ENCODE assay signal across 32 cellular contexts in the genomic region with DNA sequence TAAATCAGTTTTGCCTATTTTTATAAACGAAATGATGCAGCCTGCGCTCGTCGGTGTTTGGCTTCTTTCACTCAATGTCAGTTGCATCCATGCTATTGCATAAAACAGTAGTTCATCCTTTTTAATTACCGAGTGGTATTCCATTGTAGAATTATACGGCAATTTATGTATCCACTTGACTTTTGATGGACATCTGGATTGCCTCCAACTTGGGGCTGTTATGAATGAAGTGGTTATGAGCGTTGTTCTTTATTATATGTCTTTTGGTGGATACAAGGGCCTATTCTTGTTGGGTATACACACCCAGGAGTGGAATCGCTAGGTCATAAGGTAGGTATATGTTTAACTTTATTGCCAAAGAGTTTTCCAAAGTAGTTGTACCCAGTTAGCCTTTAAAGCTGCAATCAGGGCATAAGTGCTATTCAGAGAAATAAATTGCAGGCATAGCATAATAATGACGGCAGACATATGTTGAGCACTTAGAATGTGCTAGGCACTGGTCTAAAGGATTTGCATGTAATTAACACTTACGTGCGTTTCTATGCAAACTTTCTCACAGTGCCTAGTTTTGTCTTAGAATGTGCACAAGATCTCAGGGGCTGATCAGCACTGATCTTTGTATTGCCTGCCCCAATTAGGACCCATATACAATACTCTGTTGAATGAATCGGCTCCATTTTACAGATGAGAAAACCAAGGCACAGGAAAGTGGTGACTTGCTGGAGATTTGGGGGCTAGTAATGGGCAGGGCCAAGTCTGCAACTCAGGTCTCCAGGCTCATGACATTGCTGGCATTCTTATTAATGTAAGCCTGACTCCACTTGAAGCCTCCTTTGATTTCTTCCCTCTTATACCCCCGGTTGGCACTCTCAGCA.
A peak's percentile ranks its signal among the peaks of the same experiment; 100 is the strongest.
DNase-seq lines count a peak whose midpoint lies in the region; ATAC-seq and TF ChIP-seq lines count a peak whose summit lies in the region.
"Had no signal": no experiment of that assay in that cellular context is flagged by ENCODE, and none has a peak within 500 bp of the region (broad histone marks: within the 10 kb centered on the region; RNA-seq: fewer than 3 reads in every experiment).

No MANE protein-coding gene starts in this region.

- H3K9me3 ChIP-seq in colonic mucosa (no peaks in the 10 kb centered on the region), transverse colon (no peaks in the 10 kb centered on the region)
- H3K9me3 ChIP-seq: thyroid gland had no signal

- no peak overlapping the region for H3K27ac Mint-ChIP-seq in activated CD8-positive, alpha-beta memory T cell treated with anti-CD3 and anti-CD28 coated beads, Interleukin-2, amount 10 ng/mL, durations not matched to agents 7 days and 5 days
- H3K27ac Mint-ChIP-seq: activated CD8-positive, alpha-beta T cell treated with anti-CD3 and anti-CD28 coated beads, Interleukin-2, amount 10 ng/mL, durations not matched to agents 7 days and 5 days; activated naive CD8-positive, alpha-beta T cell treated with anti-CD3 and anti-CD28 coated beads for 36 hours; CD4-positive, CD25-positive, alpha-beta regulatory T cell; naive B cell had no signal

- no peak overlapping the region for H3K4me3 Mint-ChIP-seq in activated CD8-positive, alpha-beta memory T cell treated with anti-CD3 and anti-CD28 coated beads, Interleukin-2, amount 10 ng/mL, durations not matched to agents 7 days and 5 days
- H3K4me3 Mint-ChIP-seq: activated CD8-positive, alpha-beta T cell treated with anti-CD3 and anti-CD28 coated beads, Interleukin-2, amount 10 ng/mL, durations not matched to agents 7 days and 5 days; activated naive CD8-positive, alpha-beta T cell treated with anti-CD3 and anti-CD28 coated beads for 36 hours had no signal

- H3K4me3 ChIP-seq in colonic mucosa (no peak overlapping the region), transverse colon (no peak overlapping the region)
- H3K4me3 ChIP-seq: cardiac muscle cell, sigmoid colon, thyroid gland had no signal

- intact Hi-C loops in colonic mucosa (cut with DNase I), result no loop called here
- intact Hi-C loops in transverse colon (cut with DNase I; ENCODE audit: low total_unique reads), result no loop called here
- intact Hi-C loops in cardiac septum (cut with DNase I), result no loop called here

- H3K4me1 ChIP-seq in colonic mucosa (no peaks in the 10 kb centered on the region), transverse colon (peaks cover 0 to 17% (median 11%) of the 10 kb centered on the region in 4 donors)

- in situ Hi-C loops in transverse colon (cut with MboI; ENCODE audit: low pct_ligation_motif_present in 1 of 4, low pct_unique_long_range_greater_than_20kb in 1 of 4, low sequenced_read_pairs in 3 of 4), result no loop called here

- no peaks in the 10 kb centered on the region for H3K9me3 Mint-ChIP-seq in activated CD8-positive, alpha-beta memory T cell treated with anti-CD3 and anti-CD28 coated beads, Interleukin-2, amount 10 ng/mL, durations not matched to agents 7 days and 5 days (ENCODE audit: low read depth)
- H3K9me3 Mint-ChIP-seq: activated naive CD8-positive, alpha-beta T cell treated with anti-CD3 and anti-CD28 coated beads for 36 hours had no signal

- no peak for TF ChIP-seq POLR2A in transverse colon (IDR thresholded peaks at IDR 0.05)

- H3K4me1 Mint-ChIP-seq in activated CD8-positive, alpha-beta memory T cell treated with anti-CD3 and anti-CD28 coated beads, Interleukin-2, amount 10 ng/mL, durations not matched to agents 7 days and 5 days, result no peaks in the 10 kb centered on the region

- no peaks in the 10 kb centered on the region for H3K36me3 Mint-ChIP-seq in activated CD8-positive, alpha-beta memory T cell treated with anti-CD3 and anti-CD28 coated beads, Interleukin-2, amount 10 ng/mL, durations not matched to agents 7 days and 5 days
- H3K36me3 Mint-ChIP-seq: activated naive CD8-positive, alpha-beta T cell treated with anti-CD3 and anti-CD28 coated beads for 36 hours had no signal

- H3K9ac ChIP-seq in colonic mucosa (ENCODE audit: low read depth in 2 of 2, low read length in 2 of 2), result no peak overlapping the region
- H3K9ac ChIP-seq: KMS-11 had no signal

- DNase-seq in activated CD8-positive, alpha-beta memory T cell treated with anti-CD3 and anti-CD28 coated beads for 24 hours, result peak; percentile 30
- DNase-seq in activated CD8-positive, alpha-beta memory T cell treated with anti-CD3 and anti-CD28 coated beads, Interleukin-2, amount 10 ng/mL, durations not matched to agents 7 days and 5 days, result no peak
- DNase-seq in NCI-H526 (lab: John Stamatoyannopoulos, UW), result peak; percentile 49
- DNase-seq in colonic mucosa, result peak; percentile 58
- peak; percentile 19 for DNase-seq in transverse colon
- DNase-seq in cardiac septum (ENCODE audit: low spot score), result no peak
- DNase-seq in A172 (ENCODE audit: low spot score), result no peak
- DNase-seq: activated CD4-positive, alpha-beta T cell treated with anti-CD3 and anti-CD28 coated beads for 4 hours; activated CD8-positive, alpha-beta T cell treated with anti-CD3 and anti-CD28 coated beads, Interleukin-2, amount 10 ng/mL, durations not matched to agents 7 days and 5 days; activated naive CD8-positive, alpha-beta T cell treated with anti-CD3 and anti-CD28 coated beads for 36 hours; activated T-cell treated with anti-CD3 and anti-CD28 coated beads for 4 hours; AML-193; aorta; CD4-positive, CD25-positive, alpha-beta regulatory T cell; EL; endodermal cell; foreskin fibroblast; HCEC 1CT; head of caudate nucleus; islet precursor cell; naive B cell; NCI-H1694 treated with DMSO at 0.1 percent for 48 hours; SHP77 treated with DMSO at 0.1 percent for 48 hours; sigmoid colon; stimulated activated CD4-positive, alpha-beta T cell treated with anti-CD3 and anti-CD28 coated beads, Interleukin-12 subunit alpha, Interleukin-12 subunit beta, amount 100 ng/mL, for 4 hours; stimulated activated CD4-positive, alpha-beta T cell treated with anti-CD3 and anti-CD28 coated beads, Interleukin-4, amount 100 ng/mL, for 1 hour; thyroid gland had no signal

- ATAC-seq in activated CD8-positive, alpha-beta memory T cell treated with anti-CD3 and anti-CD28 coated beads, Interleukin-2, amount 10 ng/mL, durations not matched to agents 7 days and 5 days, result no peak
- no peak for ATAC-seq in GM21576 (IDR thresholded peaks at IDR 0.05; ENCODE audit: unreplicated experiment)
- ATAC-seq: activated CD8-positive, alpha-beta T cell treated with anti-CD3 and anti-CD28 coated beads, Interleukin-2, amount 10 ng/mL, durations not matched to agents 7 days and 5 days had no signal

- H3K27me3 ChIP-seq in colonic mucosa (no peaks in the 10 kb centered on the region), transverse colon (no peaks in the 10 kb centered on the region)
- H3K27me3 ChIP-seq: cardiac muscle cell, esophagus muscularis mucosa, thyroid gland had no signal

- TF ChIP-seq EP300 in transverse colon (IDR thresholded peaks at IDR 0.05; ENCODE audit: low read depth), result no peak

- peaks cover 45% of the 10 kb centered on the region for H3K27me3 Mint-ChIP-seq in activated CD8-positive, alpha-beta memory T cell treated with anti-CD3 and anti-CD28 coated beads, Interleukin-2, amount 10 ng/mL, durations not matched to agents 7 days and 5 days

- H3K36me3 ChIP-seq in colonic mucosa (no peaks in the 10 kb centered on the region), transverse colon (no peaks in the 10 kb centered on the region)
- H3K36me3 ChIP-seq: cardiac muscle cell, esophagus muscularis mucosa, sigmoid colon, thyroid gland had no signal

- WGBS in transverse colon (ENCODE audit: low coverage in 1 of 2), 2 donors, result 72% methylated on average over 13 of the region's 13 CpGs; no CpG with 5 or more reads in 1 of the 2 donors

- no peak overlapping the region for H3K27ac ChIP-seq in colonic mucosa
- H3K27ac ChIP-seq in transverse colon, result no peak overlapping the region
- H3K27ac ChIP-seq: cardiac muscle cell, esophagus muscularis mucosa, HL-60, KMS-11, thyroid gland had no signal

- CTCF ChIA-PET in activated CD8-positive, alpha-beta memory T cell treated with anti-CD3 and anti-CD28 coated beads, Interleukin-2, amount 10 ng/mL, durations not matched to agents 7 days and 5 days (lab: Charles Lee), result no interaction called here

- TF ChIP-seq CTCF in colonic mucosa (IDR thresholded peaks at IDR 0.05) (no peak), transverse colon (IDR thresholded peaks at IDR 0.05) (no peak)

Comparison
In these comparisons a context has a peak if more than half of its experiments do, and no peak if none do; other contexts are left out.
1. DNase-seq: peak in activated CD8-positive, alpha-beta memory T cell treated with anti-CD3 and anti-CD28 coated beads for 24 hours (single experiment), NCI-H526 (2 of 2), colonic mucosa (single experiment) and transverse colon (single experiment); none in activated CD8-positive, alpha-beta memory T cell treated with anti-CD3 and anti-CD28 coated beads, Interleukin-2, amount 10 ng/mL, durations not matched to agents 7 days and 5 days (single experiment), cardiac septum (single experiment) and A172 (single experiment).